ENCODE assay signal across 21 cellular contexts in the genomic region with DNA sequence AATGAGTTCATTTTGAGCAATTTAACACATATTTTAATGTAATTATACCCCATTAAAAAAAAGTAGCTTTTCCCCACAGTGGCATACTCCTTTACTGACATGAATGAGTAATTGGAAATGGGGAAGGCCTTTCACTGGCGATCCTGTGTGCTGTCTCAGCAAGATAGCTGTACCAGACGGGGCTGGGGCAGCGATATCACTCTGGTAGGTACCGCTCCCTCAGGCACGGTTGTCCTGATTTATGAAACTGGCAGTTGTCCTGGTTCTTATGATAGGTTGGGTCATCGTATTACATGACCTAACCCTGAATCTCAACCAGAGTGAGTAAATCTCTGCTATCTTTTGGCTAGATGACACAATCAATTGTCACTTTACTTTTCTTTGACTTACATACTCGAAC.
"Had no signal": no experiment of that assay in that cellular context is flagged by ENCODE, and none has a peak within 500 bp of the region (broad histone marks: within the 10 kb centered on the region; RNA-seq: fewer than 3 reads in every experiment).

No MANE protein-coding gene starts in this region.

- H3K27ac Mint-ChIP-seq: activated CD8-positive, alpha-beta memory T cell treated with anti-CD3 and anti-CD28 coated beads, Interleukin-2, amount 10 ng/mL, durations not matched to agents 7 days and 5 days; activated CD8-positive, alpha-beta T cell treated with anti-CD3 and anti-CD28 coated beads for 36 hours; activated naive CD4-positive, alpha-beta T cell treated with anti-CD3 and anti-CD28 coated beads, Interleukin-2, amount 10 ng/mL, durations not matched to agents 7 days and 5 days; stimulated activated memory B cell treated with anti-CD40 and anti-IgM and Interleukin-4, amounts not matched to agents 10 μg/mL and 1 μg/mL and 100 μg/mL, for 72 hours; T-helper 1 cell treated with Interleukin-12 subunit alpha and Interleukin-12 subunit beta and Interleukin-4 antibody, amounts not matched to agents 30 μg/mL and 1 μg/mL, for 36 hours had no signal

- H3K4me1 ChIP-seq: lower lobe of right lung, pancreas, psoas muscle, testis, vagina had no signal

- H3K4me3 ChIP-seq: cardiac muscle cell, heart right ventricle, lower lobe of right lung, pancreas, psoas muscle, testis, vagina had no signal

- H3K27me3 Mint-ChIP-seq: activated CD8-positive, alpha-beta memory T cell treated with anti-CD3 and anti-CD28 coated beads, Interleukin-2, amount 10 ng/mL, durations not matched to agents 7 days and 5 days; activated CD8-positive, alpha-beta T cell treated with anti-CD3 and anti-CD28 coated beads for 36 hours; activated naive CD4-positive, alpha-beta T cell treated with anti-CD3 and anti-CD28 coated beads, Interleukin-2, amount 10 ng/mL, durations not matched to agents 7 days and 5 days; natural killer cell treated with Interleukin-12 subunit alpha and Interleukin-12 subunit beta and Interleukin-15 and Interleukin-18, amount 100 ng/mL, for 72 hours; stimulated activated memory B cell treated with anti-CD40 and anti-IgM and Interleukin-4, amounts not matched to agents 10 μg/mL and 1 μg/mL and 100 μg/mL, for 72 hours had no signal

- H3K36me3 ChIP-seq: cardiac muscle cell, heart right ventricle, lower lobe of right lung, neutrophil, pancreas, vagina had no signal

- DNase-seq: activated CD4-positive, alpha-beta T cell treated with anti-CD3 and anti-CD28 coated beads for 48 hours; activated CD8-positive, alpha-beta memory T cell treated with anti-CD3 and anti-CD28 coated beads, Interleukin-2, amount 10 ng/mL, durations not matched to agents 7 days and 5 days; activated CD8-positive, alpha-beta T cell treated with anti-CD3 and anti-CD28 coated beads for 36 hours; activated effector memory CD4-positive, alpha-beta T cell treated with anti-CD3 and anti-CD28 coated beads, Interleukin-2, amount 50 U/mL, for 16 hours; activated naive CD4-positive, alpha-beta T cell treated with anti-CD3 and anti-CD28 coated beads, Interleukin-2, amount 10 ng/mL, durations not matched to agents 7 days and 5 days; activated T-cell treated with anti-CD3 and anti-CD28 coated beads for 4 hours; heart right ventricle; islet precursor cell; lower lobe of right lung; pancreas; psoas muscle; stimulated activated CD4-positive, alpha-beta T cell treated with anti-CD3 and anti-CD28 coated beads, Interleukin-1b, Interleukin-23, amount 100 ng/mL, for 48 hours; testis; trophoblast cell had no signal

- H3K9me3 Mint-ChIP-seq: activated CD8-positive, alpha-beta T cell treated with anti-CD3 and anti-CD28 coated beads for 36 hours; activated naive CD4-positive, alpha-beta T cell treated with anti-CD3 and anti-CD28 coated beads, Interleukin-2, amount 10 ng/mL, durations not matched to agents 7 days and 5 days; natural killer cell treated with Interleukin-12 subunit alpha and Interleukin-12 subunit beta and Interleukin-15 and Interleukin-18, amount 100 ng/mL, for 72 hours; stimulated activated memory B cell treated with anti-CD40 and anti-IgM and Interleukin-4, amounts not matched to agents 10 μg/mL and 1 μg/mL and 100 μg/mL, for 72 hours; T-helper 1 cell treated with Interleukin-12 subunit alpha and Interleukin-12 subunit beta and Interleukin-4 antibody, amounts not matched to agents 30 μg/mL and 1 μg/mL, for 36 hours had no signal

- H3K27ac ChIP-seq: cardiac muscle cell, heart right ventricle, lower lobe of right lung, neutrophil, pancreas, psoas muscle, testis, vagina had no signal

- ATAC-seq: activated CD8-positive, alpha-beta memory T cell treated with anti-CD3 and anti-CD28 coated beads, Interleukin-2, amount 10 ng/mL, durations not matched to agents 7 days and 5 days; activated CD8-positive, alpha-beta T cell treated with anti-CD3 and anti-CD28 coated beads for 36 hours; heart right ventricle; natural killer cell treated with Interleukin-12 subunit alpha and Interleukin-12 subunit beta and Interleukin-15 and Interleukin-18, amount 100 ng/mL, for 72 hours; right cardiac atrium had no signal

- H3K4me3 Mint-ChIP-seq: activated CD8-positive, alpha-beta memory T cell treated with anti-CD3 and anti-CD28 coated beads, Interleukin-2, amount 10 ng/mL, durations not matched to agents 7 days and 5 days; activated CD8-positive, alpha-beta T cell treated with anti-CD3 and anti-CD28 coated beads for 36 hours; activated naive CD4-positive, alpha-beta T cell treated with anti-CD3 and anti-CD28 coated beads, Interleukin-2, amount 10 ng/mL, durations not matched to agents 7 days and 5 days; natural killer cell treated with Interleukin-12 subunit alpha and Interleukin-12 subunit beta and Interleukin-15 and Interleukin-18, amount 100 ng/mL, for 72 hours; stimulated activated memory B cell treated with anti-CD40 and anti-IgM and Interleukin-4, amounts not matched to agents 10 μg/mL and 1 μg/mL and 100 μg/mL, for 72 hours; T-helper 1 cell treated with Interleukin-12 subunit alpha and Interleukin-12 subunit beta and Interleukin-4 antibody, amounts not matched to agents 30 μg/mL and 1 μg/mL, for 36 hours had no signal

- H3K27me3 ChIP-seq: cardiac muscle cell, heart right ventricle, neutrophil, pancreas, testis, vagina had no signal

- H3K36me3 Mint-ChIP-seq: activated CD8-positive, alpha-beta memory T cell treated with anti-CD3 and anti-CD28 coated beads, Interleukin-2, amount 10 ng/mL, durations not matched to agents 7 days and 5 days; activated naive CD4-positive, alpha-beta T cell treated with anti-CD3 and anti-CD28 coated beads, Interleukin-2, amount 10 ng/mL, durations not matched to agents 7 days and 5 days; natural killer cell treated with Interleukin-12 subunit alpha and Interleukin-12 subunit beta and Interleukin-15 and Interleukin-18, amount 100 ng/mL, for 72 hours; stimulated activated memory B cell treated with anti-CD40 and anti-IgM and Interleukin-4, amounts not matched to agents 10 μg/mL and 1 μg/mL and 100 μg/mL, for 72 hours had no signal

- H3K9me3 ChIP-seq: heart right ventricle, lower lobe of right lung, neutrophil, pancreas, psoas muscle, testis, vagina had no signal
